Comparison of ENCODE assay signal across 8 cellular contexts in the genomic region with DNA sequence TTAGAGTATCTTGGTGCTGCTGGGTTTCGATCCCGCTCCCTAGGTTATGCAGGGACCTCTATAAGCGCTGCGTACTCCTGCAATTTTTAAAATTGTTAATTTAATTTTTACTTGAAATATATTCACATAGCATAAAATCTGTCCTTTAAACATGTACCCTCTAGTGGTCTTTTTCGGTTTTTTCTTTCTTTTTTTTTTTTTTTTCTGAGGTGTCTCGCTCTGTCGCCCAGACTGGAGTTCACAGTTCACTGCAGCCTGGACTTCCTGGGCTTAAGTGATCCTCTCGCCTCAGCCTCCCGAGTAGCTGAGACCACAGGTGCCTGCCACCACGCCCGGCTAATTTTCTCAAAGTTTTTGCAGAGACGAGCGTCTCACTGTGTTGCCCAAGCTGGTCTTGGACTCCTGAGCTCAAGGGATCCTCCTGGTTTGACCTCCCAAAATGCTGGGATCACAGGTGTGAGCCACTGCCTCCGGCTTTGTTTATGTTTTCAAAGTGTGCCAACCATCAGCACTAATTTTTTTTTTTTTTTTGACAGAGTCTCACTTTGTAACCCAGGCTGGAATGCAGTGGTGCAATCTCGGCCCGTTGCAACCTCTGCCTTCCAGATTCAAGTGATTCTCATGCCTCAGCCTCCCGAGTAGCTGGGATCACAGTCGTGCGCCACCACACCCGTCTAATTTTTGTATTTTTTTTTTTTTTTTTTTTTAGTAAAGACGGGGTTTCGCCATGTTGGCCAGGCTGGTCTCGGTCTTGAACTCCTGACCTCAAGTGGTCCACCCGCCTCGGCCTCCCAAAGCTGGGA. TPM values are rescaled to one million over a fixed set of nuclear protein-coding genes. Genes with fewer than 3 reads are reported as not detected.
DNase-seq lines count a peak whose midpoint lies in the region; ATAC-seq and TF ChIP-seq lines count a peak whose summit lies in the region.

No MANE protein-coding gene starts in this region.

- H3K27ac ChIP-seq in thoracic aorta, result peak overlapping the region; percentile 93 to 98

- H3K4me1 Mint-ChIP-seq in activated naive CD8-positive, alpha-beta T cell (ENCODE audit: low read depth), result peaks cover 32% of the 10 kb centered on the region
- H3K4me1 Mint-ChIP-seq in immature natural killer cell, result peaks cover 41 to 44% of the 10 kb centered on the region in 2 donors

- H3K36me3 Mint-ChIP-seq in activated naive CD8-positive, alpha-beta T cell, result no peaks in the 10 kb centered on the region
- H3K36me3 Mint-ChIP-seq in immature natural killer cell, result no peaks in the 10 kb centered on the region

- H3K4me3 Mint-ChIP-seq in activated naive CD8-positive, alpha-beta T cell, result peak overlapping the region; percentile 94
- peak overlapping the region; percentile 92 to 97 (median 94) for H3K4me3 Mint-ChIP-seq in immature natural killer cell

- TF ChIP-seq CTCF in thoracic aorta (IDR thresholded peaks at IDR 0.05), result peak; percentile 32

- no peaks in the 10 kb centered on the region for H3K27me3 ChIP-seq in thoracic aorta (replicated peaks; ENCODE audit: insufficient read depth)

- no peaks in the 10 kb centered on the region for H3K27me3 Mint-ChIP-seq in activated naive CD8-positive, alpha-beta T cell
- H3K27me3 Mint-ChIP-seq in immature natural killer cell (ENCODE audit: low read depth in 3 of 3), result peaks cover 3 to 8% (median 6%) of the 10 kb centered on the region in 3 donors

- ATAC-seq in GM19035 (IDR thresholded peaks at IDR 0.05; ENCODE audit: unreplicated experiment) (peak; percentile 2), HG03095 (IDR thresholded peaks at IDR 0.05; ENCODE audit: unreplicated experiment) (peak; percentile 8), thoracic aorta (ENCODE audit: insufficient number of reproducible peaks, low FRiP score, low read depth) (peak; percentile 4)

- H3K9me3 ChIP-seq in thoracic aorta, result no peaks in the 10 kb centered on the region

- no peak for DNase-seq in immature natural killer cell
- DNase-seq in thoracic aorta (ENCODE audit: low spot score), result no peak
- DNase-seq in dedifferentiated amniotic fluid mesenchymal stem cell (ENCODE audit: extremely low spot score), result no peak
- DNase-seq in NCI-H1105 treated with DMSO at 0.1 percent for 48 hours (lab: John Stamatoyannopoulos, UW), result no peak
- no peak for DNase-seq in DMS79 treated with DMSO at 0.1 percent for 48 hours (lab: John Stamatoyannopoulos, UW)

- no peaks in the 10 kb centered on the region for H3K36me3 ChIP-seq in thoracic aorta

- H3K9me3 Mint-ChIP-seq in activated naive CD8-positive, alpha-beta T cell (ENCODE audit: low read depth), result no peaks in the 10 kb centered on the region
- H3K9me3 Mint-ChIP-seq in immature natural killer cell, result no peaks in the 10 kb centered on the region

- peak overlapping the region; percentile 89 for H3K4me3 ChIP-seq in thoracic aorta

- H3K27ac Mint-ChIP-seq in activated naive CD8-positive, alpha-beta T cell, result peak overlapping the region; percentile 91
- peak overlapping the region; percentile 88 to 97 (median 93) for H3K27ac Mint-ChIP-seq in immature natural killer cell

- H3K4me1 ChIP-seq in thoracic aorta (ENCODE audit: control insufficient read depth in 1 of 2, low read depth in 2 of 2), result peaks cover 23 to 33% of the 10 kb centered on the region in 2 donors

RNA-seq across cellular contexts. Expression of a gene that starts 0.6 kb away (rescaled TPM):
- 100 to 1,000 TPM; 198 to 215 (median 208) TPM for polyA plus RNA-seq in immature natural killer cell
- 100 to 1,000 TPM in 1 of 2 donors, 10 to 100 TPM in 1; 97.0 to 107 TPM for total RNA-seq in thoracic aorta

RNA-seq across cellular contexts. Expression of a gene that starts 19.2 kb away (rescaled TPM):
- polyA plus RNA-seq in immature natural killer cell, result 10 to 100 TPM; 20.3 to 25.8 (median 20.4) TPM
- total RNA-seq in thoracic aorta, result 100 to 1,000 TPM in 1 of 2 donors, 10 to 100 TPM in 1; 93.3 to 216 TPM

RNA-seq across cellular contexts. Expression of a gene that starts 31.6 kb away (rescaled TPM):
- 10 to 100 TPM; 36.7 to 64.7 (median 57.8) TPM for polyA plus RNA-seq in immature natural killer cell
- total RNA-seq in thoracic aorta, result 10 to 100 TPM; 17.2 to 21.1 TPM
